In the genomic region with DNA sequence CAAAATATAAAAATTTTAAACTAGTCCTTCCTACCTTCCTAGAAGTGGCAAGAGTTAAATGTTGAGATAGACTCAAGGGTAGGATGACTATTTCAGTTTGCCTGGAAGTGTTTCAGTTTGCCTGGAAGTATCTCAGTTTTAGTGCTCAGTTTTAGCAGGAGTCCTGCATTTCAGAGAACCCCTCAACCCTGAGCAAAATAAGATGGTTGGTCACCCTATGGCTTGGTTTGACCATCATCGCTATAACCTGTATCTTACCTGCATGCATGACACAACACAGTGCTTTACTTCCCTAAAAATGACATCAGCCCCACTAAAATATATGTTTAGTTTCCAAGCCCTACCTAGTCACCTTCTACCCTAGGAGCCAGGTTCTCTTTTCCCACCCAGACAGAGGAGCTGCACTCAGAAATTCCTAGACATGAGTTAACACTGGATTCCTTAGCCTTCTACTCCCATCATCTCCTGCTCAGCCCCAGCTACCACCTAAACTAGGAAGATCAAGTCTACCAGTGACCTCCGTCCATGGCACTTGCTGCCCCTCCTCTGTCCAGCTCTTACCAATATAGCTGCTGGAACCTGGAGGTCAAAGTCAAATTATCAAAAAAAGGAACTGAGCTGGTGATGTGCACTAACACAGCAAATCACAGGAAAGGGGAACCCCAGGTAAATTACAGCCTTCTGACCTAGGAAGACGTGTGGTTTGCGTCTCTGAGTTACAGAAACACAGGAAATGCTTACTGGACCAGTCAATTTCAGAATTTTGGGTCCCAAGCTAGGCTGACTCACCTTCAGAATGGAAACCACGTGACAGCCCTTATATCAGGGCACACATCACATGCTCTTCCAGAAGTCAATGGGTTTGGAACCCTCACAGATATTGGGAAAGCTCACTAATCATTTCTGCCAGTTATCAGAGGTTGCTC, we compare ENCODE assay signal across 8 cellular contexts. TPM values are rescaled to one million over a fixed set of nuclear protein-coding genes. Genes with fewer than 3 reads are reported as not detected.
DNase-seq lines count a peak whose midpoint lies in the region; ATAC-seq and TF ChIP-seq lines count a peak whose summit lies in the region.
"Had no signal": no experiment of that assay in that cellular context is flagged by ENCODE, and none has a peak within 500 bp of the region (broad histone marks: within the 10 kb centered on the region; RNA-seq: fewer than 3 reads in every experiment).

No MANE protein-coding gene starts in this region.

- H3K4me1 Mint-ChIP-seq in mesothelial cell of epicardium = peaks cover 15% of the 10 kb centered on the region

- H3K36me3 ChIP-seq in GM23248 (ENCODE audit: low read depth) = no peaks in the 10 kb centered on the region

- H3K27me3 ChIP-seq in GM23248 (replicated peaks; ENCODE audit: insufficient read depth) = peaks cover 36% of the 10 kb centered on the region

- H3K4me2 ChIP-seq in GM23248 (ENCODE audit: unreplicated experiment) = no peak overlapping the region

- in situ Hi-C loops in GM23248 (cut with MboI) = no loop called here

- no peaks in the 10 kb centered on the region for H4K20me1 ChIP-seq in GM23248 (ENCODE audit: insufficient read depth)

- peaks cover 7% of the 10 kb centered on the region; the same call in 1 of the 2 replicates for H3K4me1 ChIP-seq in GM23248 (ENCODE audit: insufficient read depth)

- no peak for TF ChIP-seq POLR2A in NB4 (IDR thresholded peaks at IDR 0.05; ENCODE audit: extremely low read depth, insufficient read length)

- TF ChIP-seq CTCF in NB4 (IDR thresholded peaks at IDR 0.05; ENCODE audit: low read depth, low read length) (no peak), fibroblast of pulmonary artery (IDR thresholded peaks at IDR 0.05; ENCODE audit: low read length, missing control alignments) (no peak), mesothelial cell of epicardium (IDR thresholded peaks at IDR 0.05; ENCODE audit: unreplicated experiment) (no peak)

- no peaks in the 10 kb centered on the region for H3K36me3 Mint-ChIP-seq in mesothelial cell of epicardium

- no peaks in the 10 kb centered on the region for H3K9me3 ChIP-seq in GM23248 (ENCODE audit: low read depth)

- no peaks in the 10 kb centered on the region for H3F3A ChIP-seq in GM23248 (ENCODE audit: insufficient read depth)

- H2AFZ ChIP-seq in GM23248 = no peak overlapping the region

- DNase-seq in GM23248 (peak; percentile 26), NB4 (ENCODE audit: low read depth) (peak; percentile 63), fibroblast of pulmonary artery (ENCODE audit: low read depth) (peak; percentile 69), NCI-H345 (lab: John Stamatoyannopoulos, UW) (no peak), mesothelial cell of epicardium (ENCODE audit: low spot score in 2 of 2, unreplicated experiment in 2 of 2) (no peak), NCI-H2227 (lab: John Stamatoyannopoulos, UW; ENCODE audit: unreplicated experiment) (no peak)

- no peaks in the 10 kb centered on the region for H3K9me2 ChIP-seq in GM23248 (ENCODE audit: insufficient read depth)

- 64 to 68% methylated on average over 5 of the region's 5 CpGs for WGBS in GM23248 (ENCODE audit: low coverage in 1 of 2, low lambda C conversion rate in 2 of 2, missing lambda C conversion rate in 2 of 2), 2 experiments

- no peak overlapping the region for H3K4me3 Mint-ChIP-seq in mesothelial cell of epicardium

- H3K27ac ChIP-seq in GM23248 = no peak overlapping the region
- H3K27ac ChIP-seq: SK-N-MC had no signal

- no peak overlapping the region for H3K9ac ChIP-seq in GM23248

- no peak overlapping the region for H3K27ac Mint-ChIP-seq in mesothelial cell of epicardium

- H3K4me3 ChIP-seq in GM23248 (no peak overlapping the region), NB4 (ENCODE audit: low read depth, low read length) (no peak overlapping the region), fibroblast of pulmonary artery (replicated peaks; ENCODE audit: low read depth, low read length) (no peak overlapping the region)
- H3K4me3 ChIP-seq: SK-N-MC had no signal

- peaks cover 5% of the 10 kb centered on the region for H3K9me3 Mint-ChIP-seq in mesothelial cell of epicardium

- ATAC-seq in GM18870 (IDR thresholded peaks at IDR 0.05; ENCODE audit: unreplicated experiment) = peak; percentile 96

- H3K27me3 Mint-ChIP-seq in mesothelial cell of epicardium (ENCODE audit: low read depth) = peaks cover 90% of the 10 kb centered on the region

- no peaks in the 10 kb centered on the region for H3K79me2 ChIP-seq in GM23248 (ENCODE audit: insufficient read depth)

RNA-seq across cellular contexts. Expression of a gene that starts 2.2 kb away (rescaled TPM):
- 0.65 and 0.89 TPM in 2 replicates for total RNA-seq in GM23248 (2014; rRNA removed; shearing (Covaris generic))
- polyA plus RNA-seq in GM23248 (2016; fragmentation: Nextera tagmentation; extraction: Ambion mirVana) = 2.0 and 2.9 TPM in 2 replicates
- total RNA-seq in mesothelial cell of epicardium = 3.6 to 5.6 TPM (median 4.1 TPM) in 3 replicates

RNA-seq across cellular contexts. Expression of a gene that starts 20.7 kb away (rescaled TPM):
- 6.8 and 8.1 TPM in 2 replicates for total RNA-seq in GM23248 (2014; rRNA removed; shearing (Covaris generic))
- 2.5 and 3.0 TPM in 2 replicates for polyA plus RNA-seq in GM23248 (2016; fragmentation: Nextera tagmentation; extraction: Ambion mirVana)
- 34.7 to 37.0 TPM (median 37.0 TPM) in 3 replicates for total RNA-seq in mesothelial cell of epicardium

RNA-seq across cellular contexts. Expression of a gene that starts 31.7 kb away (rescaled TPM):
- 0.54 TPM in 1 of 2 replicates, not detected in the other for total RNA-seq in GM23248 (2014; rRNA removed; shearing (Covaris generic))
- 1.0 and 1.8 TPM in 2 replicates for polyA plus RNA-seq in GM23248 (2016; fragmentation: Nextera tagmentation; extraction: Ambion mirVana)
- total RNA-seq in mesothelial cell of epicardium = 0.63 TPM in 1 of 3 replicates, not detected in the others

Comparison
In these comparisons a context has a peak if more than half of its experiments do, and no peak if none do; other contexts are left out.
1. DNase-seq: peak in GM23248 (single experiment), NB4 (single experiment) and fibroblast of pulmonary artery (single experiment); none in NCI-H345 (single experiment), mesothelial cell of epicardium (0 of 2) and NCI-H2227 (single experiment).